ENCODE assay signal across 18 cellular contexts in genomic region chr2:190431907-190432306, GRCh38. TPM values are rescaled to one million over a fixed set of nuclear protein-coding genes. Genes with fewer than 3 reads are reported as not detected.
DNase-seq lines count a peak whose midpoint lies in the region; ATAC-seq and TF ChIP-seq lines count a peak whose summit lies in the region.
"Had no signal": no experiment of that assay in that cellular context is flagged by ENCODE, and none has a peak within 500 bp of the region (broad histone marks: within the 10 kb centered on the region; RNA-seq: fewer than 3 reads in every experiment).

No MANE protein-coding gene starts in this region.

- H3K4me3 ChIP-seq in stomach (no peak overlapping the region), H7 (ENCODE audit: insufficient read depth, low read depth, low read length) (no peak overlapping the region)
- H3K4me3 ChIP-seq: adrenal gland, PC-9, vagina had no signal

- H3K27me3 ChIP-seq in stomach (no peaks in the 10 kb centered on the region), H7 (ENCODE audit: control insufficient read depth, insufficient read depth, low read length) (no peaks in the 10 kb centered on the region)
- H3K27me3 ChIP-seq: adrenal gland, vagina had no signal

- H3K4me1 Mint-ChIP-seq in activated naive CD4-positive, alpha-beta T cell treated with anti-CD3 and anti-CD28 coated beads, Interleukin-2, amount 10 ng/mL, durations not matched to agents 7 days and 5 days: peaks cover 47% of the 10 kb centered on the region
- peaks cover 50% of the 10 kb centered on the region for H3K4me1 Mint-ChIP-seq in activated T-helper 1 cell treated with anti-CD3 and anti-CD28 coated beads, Interleukin-12 subunit alpha, Interleukin-12 subunit beta, Interleukin-2, Interleukin-4 antibody, amounts not matched to agents 30 ng/mL and 10 ng/mL and 1 ng/mL, durations not matched to agents 14 hours and 24 hours and 36 hours (ENCODE audit: low read depth)
- H3K4me1 Mint-ChIP-seq in immature natural killer cell: peaks cover 58 to 68% of the 10 kb centered on the region in 2 donors
- H3K4me1 Mint-ChIP-seq in activated CD4-positive, alpha-beta memory T cell treated with anti-CD3 and anti-CD28 coated beads for 36 hours (ENCODE audit: low read depth): peaks cover 57% of the 10 kb centered on the region

- TF ChIP-seq POLR2A in stomach (IDR thresholded peaks at IDR 0.05): no peak

- H3K36me3 ChIP-seq in stomach: peaks cover 7 to 20% (median 13%) of the 10 kb centered on the region in 4 donors
- H3K36me3 ChIP-seq in H7 (replicated peaks; ENCODE audit: control insufficient read depth, insufficient read depth, low read length): no peaks in the 10 kb centered on the region

- POLR2A ChIA-PET in activated CD4-positive, alpha-beta memory T cell treated with anti-CD3 and anti-CD28 coated beads for 36 hours (lab: Charles Lee): no interaction called here

- intact Hi-C loops in activated T-helper 1 cell treated with anti-CD3 and anti-CD28 coated beads, Interleukin-12 subunit alpha, Interleukin-12 subunit beta, Interleukin-2, Interleukin-4 antibody, amounts not matched to agents 30 ng/mL and 10 ng/mL and 1 ng/mL, durations not matched to agents 14 hours and 24 hours and 36 hours (cut with micrococcal nuclease): loop anchor here (2.0 kb wide), 1 partner anchor 27 kb away; no protein-coding TSS in a partner anchor
- intact Hi-C loops in stomach (cut with DNase I; ENCODE audit: low total_unique reads): no loop called here
- intact Hi-C loops in activated CD4-positive, alpha-beta memory T cell treated with anti-CD3 and anti-CD28 coated beads for 36 hours (cut with micrococcal nuclease): loop anchor here (2.0 kb wide), 1 partner anchor 27 kb away; no protein-coding TSS in a partner anchor

- no peaks in the 10 kb centered on the region for H3K27me3 Mint-ChIP-seq in activated naive CD4-positive, alpha-beta T cell treated with anti-CD3 and anti-CD28 coated beads, Interleukin-2, amount 10 ng/mL, durations not matched to agents 7 days and 5 days
- H3K27me3 Mint-ChIP-seq in activated T-helper 1 cell treated with anti-CD3 and anti-CD28 coated beads, Interleukin-12 subunit alpha, Interleukin-12 subunit beta, Interleukin-2, Interleukin-4 antibody, amounts not matched to agents 30 ng/mL and 10 ng/mL and 1 ng/mL, durations not matched to agents 14 hours and 24 hours and 36 hours (ENCODE audit: insufficient read depth): no peaks in the 10 kb centered on the region
- H3K27me3 Mint-ChIP-seq in immature natural killer cell (ENCODE audit: low read depth in 3 of 3): peaks cover 0 to 3% (median 2%) of the 10 kb centered on the region in 3 donors
- no peaks in the 10 kb centered on the region for H3K27me3 Mint-ChIP-seq in activated CD4-positive, alpha-beta memory T cell treated with anti-CD3 and anti-CD28 coated beads for 36 hours
- H3K27me3 Mint-ChIP-seq: stimulated activated naive B cell treated with anti-CD40 and anti-IgM and Interleukin-4, amounts not matched to agents 10 μg/mL and 1 μg/mL and 100 μg/mL, for 72 hours had no signal

- H3K4me3 Mint-ChIP-seq in activated naive CD4-positive, alpha-beta T cell treated with anti-CD3 and anti-CD28 coated beads, Interleukin-2, amount 10 ng/mL, durations not matched to agents 7 days and 5 days: no peak overlapping the region
- H3K4me3 Mint-ChIP-seq in activated T-helper 1 cell treated with anti-CD3 and anti-CD28 coated beads, Interleukin-12 subunit alpha, Interleukin-12 subunit beta, Interleukin-2, Interleukin-4 antibody, amounts not matched to agents 30 ng/mL and 10 ng/mL and 1 ng/mL, durations not matched to agents 14 hours and 24 hours and 36 hours: no peak overlapping the region
- no peak overlapping the region for H3K4me3 Mint-ChIP-seq in immature natural killer cell
- H3K4me3 Mint-ChIP-seq in activated CD4-positive, alpha-beta memory T cell treated with anti-CD3 and anti-CD28 coated beads for 36 hours: no peak overlapping the region
- H3K4me3 Mint-ChIP-seq: stimulated activated naive B cell treated with anti-CD40 and anti-IgM and Interleukin-4, amounts not matched to agents 10 μg/mL and 1 μg/mL and 100 μg/mL, for 72 hours had no signal

- H3K27ac ChIP-seq in stomach: peak overlapping the region in 4 of 5 donors; percentile 3 to 62 (median 46)
- H3K27ac ChIP-seq: PC-9, vagina had no signal

- peak overlapping the region; percentile 12 for H3K27ac Mint-ChIP-seq in activated naive CD4-positive, alpha-beta T cell treated with anti-CD3 and anti-CD28 coated beads, Interleukin-2, amount 10 ng/mL, durations not matched to agents 7 days and 5 days
- H3K27ac Mint-ChIP-seq in activated T-helper 1 cell treated with anti-CD3 and anti-CD28 coated beads, Interleukin-12 subunit alpha, Interleukin-12 subunit beta, Interleukin-2, Interleukin-4 antibody, amounts not matched to agents 30 ng/mL and 10 ng/mL and 1 ng/mL, durations not matched to agents 14 hours and 24 hours and 36 hours: peak overlapping the region; percentile 55
- peak overlapping the region in 5 of 6 donors; percentile 28 to 70 (median 51) for H3K27ac Mint-ChIP-seq in immature natural killer cell
- no peak overlapping the region for H3K27ac Mint-ChIP-seq in activated CD4-positive, alpha-beta memory T cell treated with anti-CD3 and anti-CD28 coated beads for 36 hours
- H3K27ac Mint-ChIP-seq: stimulated activated naive B cell treated with anti-CD40 and anti-IgM and Interleukin-4, amounts not matched to agents 10 μg/mL and 1 μg/mL and 100 μg/mL, for 72 hours had no signal

- no peak for ATAC-seq in HG03442 (IDR thresholded peaks at IDR 0.05; ENCODE audit: unreplicated experiment)
- ATAC-seq: stimulated activated naive B cell treated with anti-CD40 and anti-IgM and Interleukin-4, amounts not matched to agents 10 μg/mL and 1 μg/mL and 100 μg/mL, for 72 hours had no signal

- peaks cover 46% of the 10 kb centered on the region for H3K36me3 Mint-ChIP-seq in activated naive CD4-positive, alpha-beta T cell treated with anti-CD3 and anti-CD28 coated beads, Interleukin-2, amount 10 ng/mL, durations not matched to agents 7 days and 5 days
- peaks cover 44% of the 10 kb centered on the region for H3K36me3 Mint-ChIP-seq in activated T-helper 1 cell treated with anti-CD3 and anti-CD28 coated beads, Interleukin-12 subunit alpha, Interleukin-12 subunit beta, Interleukin-2, Interleukin-4 antibody, amounts not matched to agents 30 ng/mL and 10 ng/mL and 1 ng/mL, durations not matched to agents 14 hours and 24 hours and 36 hours (ENCODE audit: low read depth)
- H3K36me3 Mint-ChIP-seq in immature natural killer cell: peaks cover 10 to 13% (median 13%) of the 10 kb centered on the region in 3 donors
- peaks cover 24% of the 10 kb centered on the region for H3K36me3 Mint-ChIP-seq in activated CD4-positive, alpha-beta memory T cell treated with anti-CD3 and anti-CD28 coated beads for 36 hours

- CTCF ChIA-PET in activated naive CD4-positive, alpha-beta T cell treated with anti-CD3 and anti-CD28 coated beads, Interleukin-2, amount 10 ng/mL, durations not matched to agents 7 days and 5 days (lab: Charles Lee): no interaction called here
- CTCF ChIA-PET in activated CD4-positive, alpha-beta memory T cell treated with anti-CD3 and anti-CD28 coated beads for 36 hours (lab: Charles Lee): no interaction called here

- peaks cover 0 to 32% (median 22%) of the 10 kb centered on the region in 4 donors for H3K4me1 ChIP-seq in stomach

- no peak for DNase-seq in activated naive CD4-positive, alpha-beta T cell treated with anti-CD3 and anti-CD28 coated beads, Interleukin-2, amount 10 ng/mL, durations not matched to agents 7 days and 5 days
- DNase-seq in activated naive CD4-positive, alpha-beta T cell (lab: John Stamatoyannopoulos, UW): no peak
- no peak for DNase-seq in activated T-helper 1 cell treated with anti-CD3 and anti-CD28 coated beads, Interleukin-12 subunit alpha, Interleukin-12 subunit beta, Interleukin-2, Interleukin-4 antibody, amounts not matched to agents 30 ng/mL and 10 ng/mL and 1 ng/mL, durations not matched to agents 14 hours and 24 hours and 36 hours (ENCODE audit: low spot score)
- no peak for DNase-seq in immature natural killer cell
- DNase-seq in stomach: no peak
- DNase-seq in activated CD4-positive, alpha-beta memory T cell treated with anti-CD3 and anti-CD28 coated beads for 36 hours: no peak
- DNase-seq in H7: no peak
- DNase-seq: adrenal gland; central memory CD4-positive, alpha-beta T cell; COR-L47; HCEC 1CT; NCI-H2081 treated with DMSO at 0.1 percent for 48 hours; NCI-H526 treated with DMSO at 0.1 percent for 48 hours; PC-9; SK-N-SH; stimulated activated naive B cell treated with anti-CD40 and anti-IgM and Interleukin-4, amounts not matched to agents 10 μg/mL and 1 μg/mL and 100 μg/mL, for 72 hours had no signal

- H3K9me3 ChIP-seq in stomach: no peaks in the 10 kb centered on the region
- H3K9me3 ChIP-seq: adrenal gland, SK-N-SH, vagina had no signal

- H3K9me3 Mint-ChIP-seq in activated naive CD4-positive, alpha-beta T cell treated with anti-CD3 and anti-CD28 coated beads, Interleukin-2, amount 10 ng/mL, durations not matched to agents 7 days and 5 days: peaks cover 4% of the 10 kb centered on the region
- H3K9me3 Mint-ChIP-seq in activated T-helper 1 cell treated with anti-CD3 and anti-CD28 coated beads, Interleukin-12 subunit alpha, Interleukin-12 subunit beta, Interleukin-2, Interleukin-4 antibody, amounts not matched to agents 30 ng/mL and 10 ng/mL and 1 ng/mL, durations not matched to agents 14 hours and 24 hours and 36 hours: peaks cover 3% of the 10 kb centered on the region
- no peaks in the 10 kb centered on the region for H3K9me3 Mint-ChIP-seq in immature natural killer cell
- peaks cover 4% of the 10 kb centered on the region for H3K9me3 Mint-ChIP-seq in activated CD4-positive, alpha-beta memory T cell treated with anti-CD3 and anti-CD28 coated beads for 36 hours
- H3K9me3 Mint-ChIP-seq: stimulated activated naive B cell treated with anti-CD40 and anti-IgM and Interleukin-4, amounts not matched to agents 10 μg/mL and 1 μg/mL and 100 μg/mL, for 72 hours had no signal

- TF ChIP-seq CTCF in stomach (IDR thresholded peaks at IDR 0.05): no peak

- TF ChIP-seq EP300 in stomach (IDR thresholded peaks at IDR 0.05): no peak

RNA-seq across cellular contexts. Expression of gene MFSD6, which starts 23.8 kb away (rescaled TPM):
- 45.8 and 46.8 TPM in 2 replicates for total RNA-seq in activated T-helper 1 cell treated with anti-CD3 and anti-CD28 coated beads, Interleukin-12 subunit alpha, Interleukin-12 subunit beta, Interleukin-2, Interleukin-4 antibody, amounts not matched to agents 30 ng/mL and 10 ng/mL and 1 ng/mL, durations not matched to agents 14 hours and 24 hours and 36 hours
- polyA plus RNA-seq in immature natural killer cell (10 to 100 TPM in 1 of 3 donors, 1 to 10 TPM in 2; 7.3 to 35.1 (median 8.5) TPM), stomach (10 to 100 TPM in 2 of 3 donors, 1 to 10 TPM in 1; 9.2 to 12.8 (median 12.4) TPM)
- 100 to 1,000 TPM in 2 of 5 donors, 10 to 100 TPM in 3; 18.7 to 134 (median 63.5) TPM for total RNA-seq in stomach
- 10 to 100 TPM; 34.1 to 37.1 TPM for total RNA-seq in activated CD4-positive, alpha-beta memory T cell treated with anti-CD3 and anti-CD28 coated beads for 36 hours
- total RNA-seq in H7 (2014; rRNA removed; shearing (Covaris generic)): 0.63 and 1.6 TPM in 2 replicates
